Comparison of ENCODE assay signal across 15 cellular contexts in the genomic region with DNA sequence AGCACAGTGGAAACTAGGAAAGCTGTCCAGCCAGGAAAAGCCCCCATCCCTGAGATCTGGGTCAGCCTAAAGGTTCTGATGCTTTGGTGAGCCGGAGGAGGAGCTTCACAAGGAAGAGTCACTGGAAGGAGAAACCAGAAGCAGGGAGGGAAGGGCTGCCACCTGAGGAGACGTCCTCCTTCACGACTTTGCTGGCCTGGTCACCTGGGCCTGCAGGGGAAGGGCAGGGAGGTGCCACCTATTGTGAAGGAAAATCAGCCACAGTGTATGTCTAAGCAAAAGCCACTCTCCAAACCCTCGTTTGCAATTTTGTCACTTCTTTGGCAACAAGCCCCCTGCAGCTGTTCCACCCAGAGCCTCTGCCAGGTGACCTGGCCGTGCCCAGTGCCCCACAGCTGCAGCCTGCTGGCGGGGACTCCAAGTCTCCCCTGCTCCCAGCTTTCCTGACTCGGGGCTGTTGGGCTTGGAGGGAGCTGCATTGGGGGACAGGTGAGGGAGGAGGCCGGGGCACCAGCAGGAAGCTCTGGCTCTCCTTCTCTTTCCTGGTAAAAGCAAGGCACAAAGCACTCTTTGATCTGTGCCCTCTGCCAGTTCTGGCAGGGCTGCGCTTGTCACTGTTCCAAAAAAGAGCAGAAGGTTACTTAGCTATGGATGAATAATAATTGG.
A peak's percentile ranks its signal among the peaks of the same experiment; 100 is the strongest.
DNase-seq lines count a peak whose midpoint lies in the region; ATAC-seq and TF ChIP-seq lines count a peak whose summit lies in the region.
"Had no signal": no experiment of that assay in that cellular context is flagged by ENCODE, and none has a peak within 500 bp of the region (broad histone marks: within the 10 kb centered on the region; RNA-seq: fewer than 3 reads in every experiment).

No MANE protein-coding gene starts in this region.

- H3K27me3 ChIP-seq in esophagus muscularis mucosa (no peaks in the 10 kb centered on the region), testis (no peaks in the 10 kb centered on the region)
- H3K27me3 ChIP-seq: dorsolateral prefrontal cortex, tibial artery had no signal

- H3K4me3 ChIP-seq in esophagus muscularis mucosa (no peak overlapping the region), testis (no peak overlapping the region)
- H3K4me3 ChIP-seq: tibial artery had no signal

- H3K36me3 ChIP-seq in esophagus muscularis mucosa: no peaks in the 10 kb centered on the region
- no peaks in the 10 kb centered on the region for H3K36me3 ChIP-seq in testis (ENCODE audit: low read depth, missing control alignments)
- H3K36me3 ChIP-seq: tibial artery had no signal

- WGBS in esophagus muscularis mucosa: 60% methylated on average over 6 of the region's 9 CpGs
- 56 to 71% methylated on average over 8 to 9 of the region's 9 CpGs for WGBS in testis, 2 donors

- ATAC-seq in HG02588 (IDR thresholded peaks at IDR 0.05; ENCODE audit: unreplicated experiment): no peak

- H3K27ac ChIP-seq in esophagus muscularis mucosa (replicated peaks in 1 of 4) (no peak overlapping the region), testis (no peak overlapping the region)
- H3K27ac ChIP-seq: dorsolateral prefrontal cortex, tibial artery had no signal

- no peaks in the 10 kb centered on the region for H3K9me3 ChIP-seq in esophagus muscularis mucosa
- H3K9me3 ChIP-seq in testis: no peaks in the 10 kb centered on the region
- H3K9me3 ChIP-seq: Caco-2, tibial artery had no signal

- DNase-seq in NCI-H524 (lab: John Stamatoyannopoulos, UW) (peak; percentile 20 to 60), NCI-H524 treated with DMSO at 0.1 percent for 48 hours (lab: John Stamatoyannopoulos, UW) (no peak), NCI-H446 (lab: John Stamatoyannopoulos, UW) (peak; percentile 22 to 74), esophagus muscularis mucosa (ENCODE audit: extremely low spot score) (peak; percentile 60), testis (peak; percentile 36), GM13976 (ENCODE audit: low spot score) (no peak), UCSD-AML1 (lab: John Stamatoyannopoulos, UW; ENCODE audit: unreplicated experiment) (no peak)
- DNase-seq: ACHN; activated CD4-positive, alpha-beta T cell treated with anti-CD3 and anti-CD28 coated beads, Interleukin-2, amount 50 U/mL, for 4 hours; aorta; Caco-2; dorsolateral prefrontal cortex; stimulated activated CD4-positive, alpha-beta T cell treated with anti-CD3 and anti-CD28 coated beads, Interleukin-15, amount 100 ng/mL, for 24 hours; tibial artery had no signal

- TF ChIP-seq POLR2A in esophagus muscularis mucosa (IDR thresholded peaks at IDR 0.05; ENCODE audit: low read depth): no peak
- TF ChIP-seq POLR2A in testis (IDR thresholded peaks at IDR 0.05): no peak

- in situ Hi-C loops in GM13976 (cut with MboI; ENCODE audit: low sequenced_read_pairs, unreplicated experiment): no loop called here

- TF ChIP-seq CTCF in esophagus muscularis mucosa (IDR thresholded peaks at IDR 0.05): no peak
- TF ChIP-seq CTCF in testis (IDR thresholded peaks at IDR 0.05): no peak
- no peak for TF ChIP-seq CTCF in GM13976 (IDR thresholded peaks at IDR 0.05; ENCODE audit: borderline replicate concordance, control extremely low read depth, extremely low read depth, insufficient read depth, missing control alignments)

- intact Hi-C loops in esophagus muscularis mucosa (cut with DNase I): no loop called here
- intact Hi-C loops in testis (cut with DNase I; ENCODE audit: low total_unique reads): no loop called here

- no peak for TF ChIP-seq EP300 in esophagus muscularis mucosa (IDR thresholded peaks at IDR 0.05)

- peaks cover 0 to 12% (median 3%) of the 10 kb centered on the region in 4 donors for H3K4me1 ChIP-seq in esophagus muscularis mucosa
- H3K4me1 ChIP-seq in testis: peaks cover 5% of the 10 kb centered on the region
- H3K4me1 ChIP-seq: Caco-2, tibial artery had no signal

Comparison
In these comparisons a context has a peak if more than half of its experiments do, and no peak if none do; other contexts are left out.
1. DNase-seq: peak in NCI-H524 (2 of 2), NCI-H446 (2 of 2), esophagus muscularis mucosa (single experiment) and testis (single experiment); none in NCI-H524 treated with DMSO at 0.1 percent for 48 hours (single experiment), GM13976 (single experiment) and UCSD-AML1 (single experiment).